ENCODE assay signal across 11 cellular contexts in the genomic region with DNA sequence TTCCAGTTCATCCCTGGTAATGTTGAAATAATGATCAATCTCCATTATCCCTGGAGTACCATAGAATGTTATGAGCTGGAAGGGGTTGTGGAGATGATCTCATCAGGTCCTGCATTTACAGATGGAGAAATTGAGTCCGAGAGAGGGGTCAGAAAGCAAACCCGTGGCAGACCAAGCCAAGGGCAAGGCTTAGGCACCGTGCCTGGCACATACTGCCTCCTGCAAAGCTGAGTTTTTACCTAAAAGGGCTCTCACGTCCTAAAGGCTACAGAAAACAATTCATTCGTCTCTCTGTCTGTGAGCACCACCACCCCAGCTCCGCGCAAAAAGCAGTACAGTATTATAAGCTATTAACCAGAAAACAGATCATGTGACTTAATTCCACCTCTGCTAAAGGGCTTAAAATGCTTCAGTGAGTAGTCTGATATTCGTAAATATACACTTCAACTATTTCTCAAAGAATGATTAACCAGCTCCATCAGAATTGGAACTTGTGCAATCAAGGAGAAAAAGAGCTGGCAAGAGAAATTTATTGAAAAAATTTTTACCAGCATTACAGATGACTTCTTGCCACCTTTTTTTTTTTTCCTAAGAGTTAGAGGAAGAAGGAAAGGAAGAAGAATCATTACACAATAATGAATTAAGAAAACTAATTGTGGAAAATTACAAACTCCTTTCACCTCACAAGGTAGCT. TPM values are rescaled to one million over a fixed set of nuclear protein-coding genes. Genes with fewer than 3 reads are reported as not detected.
A peak's percentile ranks its signal among the peaks of the same experiment; 100 is the strongest.
DNase-seq lines count a peak whose midpoint lies in the region; ATAC-seq and TF ChIP-seq lines count a peak whose summit lies in the region.
"Had no signal": no experiment of that assay in that cellular context is flagged by ENCODE, and none has a peak within 500 bp of the region (broad histone marks: within the 10 kb centered on the region; RNA-seq: fewer than 3 reads in every experiment).

No MANE protein-coding gene starts in this region.

- H3K9me3 Mint-ChIP-seq in endodermal cell (no peaks in the 10 kb centered on the region), mesothelial cell of epicardium (no peaks in the 10 kb centered on the region)
- no peaks in the 10 kb centered on the region for H3K9me3 Mint-ChIP-seq in activated CD4-positive, alpha-beta memory T cell treated with anti-CD3 and anti-CD28 coated beads for 36 hours
- H3K9me3 Mint-ChIP-seq: activated T-cell treated with anti-CD3 and anti-CD28 coated beads, Interleukin-2, amount 50 U/mL, for 4 hours had no signal

- H3K4me1 Mint-ChIP-seq in endodermal cell (peaks cover 16% of the 10 kb centered on the region), mesothelial cell of epicardium (peaks cover 48% of the 10 kb centered on the region)
- peaks cover 40% of the 10 kb centered on the region for H3K4me1 Mint-ChIP-seq in activated CD4-positive, alpha-beta memory T cell treated with anti-CD3 and anti-CD28 coated beads for 36 hours (ENCODE audit: low read depth)

- H3K27me3 Mint-ChIP-seq in endodermal cell (ENCODE audit: insufficient read depth) = peaks cover 2% of the 10 kb centered on the region
- peaks cover 3% of the 10 kb centered on the region for H3K27me3 Mint-ChIP-seq in mesothelial cell of epicardium (ENCODE audit: low read depth)
- H3K27me3 Mint-ChIP-seq in activated CD4-positive, alpha-beta memory T cell treated with anti-CD3 and anti-CD28 coated beads for 36 hours = no peaks in the 10 kb centered on the region

- H3K4me3 Mint-ChIP-seq in endodermal cell (no peak overlapping the region), mesothelial cell of epicardium (no peak overlapping the region)
- H3K4me3 Mint-ChIP-seq in activated CD4-positive, alpha-beta memory T cell treated with anti-CD3 and anti-CD28 coated beads for 36 hours = no peak overlapping the region
- H3K4me3 Mint-ChIP-seq: activated T-cell treated with anti-CD3 and anti-CD28 coated beads, Interleukin-2, amount 50 U/mL, for 4 hours had no signal

- no peak for TF ChIP-seq CTCF in right atrium auricular region (IDR thresholded peaks at IDR 0.05)
- TF ChIP-seq CTCF in heart right ventricle (IDR thresholded peaks at IDR 0.05) = no peak
- TF ChIP-seq CTCF in endodermal cell (conservative IDR thresholded peaks at IDR 0.05) = no peak
- no peak for TF ChIP-seq CTCF in mesothelial cell of epicardium (IDR thresholded peaks at IDR 0.05; ENCODE audit: unreplicated experiment)
- TF ChIP-seq CTCF in SK-N-SH (IDR thresholded peaks at IDR 0.05) = no peak

- CTCF ChIA-PET in SK-N-SH (lab: Yijun Ruan, JAX) = interaction anchor here (0.9 to 1.0 kb wide), 2 partner anchors 11 to 21 kb away, joined by 3 to 4 read pairs; no protein-coding TSS in a partner anchor
- CTCF ChIA-PET in activated CD4-positive, alpha-beta memory T cell treated with anti-CD3 and anti-CD28 coated beads for 36 hours (lab: Charles Lee) = interaction anchor here (0.6 to 1.7 kb wide), 4 partner anchors 18 to 91 kb away, joined by 3 to 9 read pairs (median 4); a partner anchor contains a TSS

- no peaks in the 10 kb centered on the region for H3K9me2 ChIP-seq in SK-N-SH

- H3K4me1 ChIP-seq in right atrium auricular region = peaks cover 0 to 44% of the 10 kb centered on the region in 2 donors
- H3K4me1 ChIP-seq in heart right ventricle = peaks cover 8 to 41% (median 36%) of the 10 kb centered on the region in 9 donors
- H3K4me1 ChIP-seq in endodermal cell (ENCODE audit: control insufficient read depth, insufficient read depth, low read length) = peaks cover 4% of the 10 kb centered on the region
- H3K4me1 ChIP-seq in SK-N-SH (ENCODE audit: control insufficient read depth in 1 of 2, insufficient read depth in 2 of 2, low read depth in 1 of 2, low read length in 1 of 2) = peaks cover 13 to 15% of the 10 kb centered on the region in 2 experiments

- no peak overlapping the region for H3K27ac Mint-ChIP-seq in endodermal cell
- H3K27ac Mint-ChIP-seq in mesothelial cell of epicardium = peak overlapping the region; percentile 98
- H3K27ac Mint-ChIP-seq in activated CD4-positive, alpha-beta memory T cell treated with anti-CD3 and anti-CD28 coated beads for 36 hours = no peak overlapping the region

- ATAC-seq in heart right ventricle (no peak), GM19452 (IDR thresholded peaks at IDR 0.05; ENCODE audit: unreplicated experiment) (no peak)
- ATAC-seq: activated T-cell treated with anti-CD3 and anti-CD28 coated beads, Interleukin-2, amount 50 U/mL, for 4 hours had no signal

- DNase-seq in right atrium auricular region (ENCODE audit: low spot score) (peak; percentile 44), heart right ventricle (no peak), endodermal cell (peak; percentile 38), mesothelial cell of epicardium (ENCODE audit: low spot score in 2 of 2, unreplicated experiment in 2 of 2) (no peak), SK-N-SH (no peak), SW 1271 (lab: John Stamatoyannopoulos, UW) (no peak)
- DNase-seq in activated CD4-positive, alpha-beta memory T cell treated with anti-CD3 and anti-CD28 coated beads for 36 hours = no peak
- DNase-seq: activated T-cell treated with anti-CD3 and anti-CD28 coated beads, Interleukin-2, amount 50 U/mL, for 4 hours; effector CD8-positive, alpha-beta T cell; SJCRH30 had no signal

- H3K79me2 ChIP-seq in SK-N-SH (ENCODE audit: insufficient read depth) = no peaks in the 10 kb centered on the region

- no peak for TF ChIP-seq RAD21 in SK-N-SH (IDR thresholded peaks at IDR 0.05; ENCODE audit: low read length)

- H3K36me3 Mint-ChIP-seq in endodermal cell (ENCODE audit: low read depth) = no peaks in the 10 kb centered on the region
- no peaks in the 10 kb centered on the region for H3K36me3 Mint-ChIP-seq in mesothelial cell of epicardium
- H3K36me3 Mint-ChIP-seq in activated CD4-positive, alpha-beta memory T cell treated with anti-CD3 and anti-CD28 coated beads for 36 hours = no peaks in the 10 kb centered on the region

- WGBS in heart right ventricle, 2 donors = 79 to 82% methylated on average over 8 of the region's 8 CpGs
- WGBS in endodermal cell (ENCODE audit: insufficient coverage in 1 of 2, insufficient read length in 1 of 2), 2 experiments = 91 to 97% methylated on average over 7 to 8 of the region's 8 CpGs
- WGBS in SK-N-SH (ENCODE audit: low lambda C conversion rate) = 68% methylated on average over 8 of the region's 8 CpGs

- H3K27ac ChIP-seq in right atrium auricular region (no peak overlapping the region), heart right ventricle (no peak overlapping the region), endodermal cell (ENCODE audit: low read depth, low read length) (no peak overlapping the region), SK-N-SH (ENCODE audit: low read depth in 2 of 2, low read length in 1 of 2) (no peak overlapping the region)
- H3K27ac ChIP-seq: SJCRH30 had no signal

- peaks cover 14% of the 10 kb centered on the region for H3F3A ChIP-seq in SK-N-SH (replicated peaks; ENCODE audit: insufficient read depth)

- no peaks in the 10 kb centered on the region for H3K27me3 ChIP-seq in right atrium auricular region
- H3K27me3 ChIP-seq in heart right ventricle = peaks cover 0 to 17% (median 3%) of the 10 kb centered on the region in 7 donors
- H3K27me3 ChIP-seq in endodermal cell (ENCODE audit: control insufficient read depth, insufficient read depth, low read length, poor library complexity, severe bottlenecking) = no peaks in the 10 kb centered on the region
- H3K27me3 ChIP-seq in SK-N-SH (ENCODE audit: insufficient read depth) = no peaks in the 10 kb centered on the region

- no peak overlapping the region for H2AFZ ChIP-seq in SK-N-SH (ENCODE audit: low read depth)

- intact Hi-C loops in heart right ventricle (cut with DNase I) = no loop called here
- intact Hi-C loops in activated CD4-positive, alpha-beta memory T cell treated with anti-CD3 and anti-CD28 coated beads for 36 hours (cut with micrococcal nuclease) = loop anchor here (1.0 kb wide), 1 partner anchor 18 kb away; no protein-coding TSS in a partner anchor

- no peaks in the 10 kb centered on the region for H4K20me1 ChIP-seq in SK-N-SH (ENCODE audit: insufficient read depth)

- H3K4me3 ChIP-seq in right atrium auricular region (no peak overlapping the region), heart right ventricle (no peak overlapping the region), endodermal cell (ENCODE audit: low read length) (no peak overlapping the region), SK-N-SH (ENCODE audit: low read depth in 2 of 2, low read length in 1 of 2) (no peak overlapping the region)
- H3K4me3 ChIP-seq: SJCRH30 had no signal

- no peak overlapping the region for H3K4me2 ChIP-seq in SK-N-SH

- H3K9ac ChIP-seq in endodermal cell (ENCODE audit: extremely low read depth, low read length, poor library complexity, severe bottlenecking) = no peak overlapping the region
- no peak overlapping the region for H3K9ac ChIP-seq in SK-N-SH

- POLR2A ChIA-PET in SK-N-SH (lab: Yijun Ruan, JAX) = no interaction called here
- POLR2A ChIA-PET in activated CD4-positive, alpha-beta memory T cell treated with anti-CD3 and anti-CD28 coated beads for 36 hours (lab: Charles Lee) = no interaction called here

- no peaks in the 10 kb centered on the region for H3K9me3 ChIP-seq in right atrium auricular region
- H3K9me3 ChIP-seq in heart right ventricle = no peaks in the 10 kb centered on the region
- H3K9me3 ChIP-seq in endodermal cell (ENCODE audit: control insufficient read depth, low read length) = no peaks in the 10 kb centered on the region
- no peaks in the 10 kb centered on the region for H3K9me3 ChIP-seq in SK-N-SH
- H3K9me3 ChIP-seq: SJCRH30 had no signal

- no peak for TF ChIP-seq EP300 in SK-N-SH (IDR thresholded peaks at IDR 0.05; ENCODE audit: borderline replicate concordance in 1 of 2, low read depth in 1 of 2, low read length in 1 of 2)

- H3K36me3 ChIP-seq in right atrium auricular region (no peaks in the 10 kb centered on the region), heart right ventricle (no peaks in the 10 kb centered on the region), endodermal cell (ENCODE audit: control insufficient read depth, insufficient read depth, low read length) (no peaks in the 10 kb centered on the region), SK-N-SH (replicated peaks in 1 of 2; ENCODE audit: control insufficient read depth in 1 of 2, insufficient read depth in 2 of 2, low read length in 1 of 2) (no peaks in the 10 kb centered on the region)
- H3K36me3 ChIP-seq: SJCRH30 had no signal

RNA-seq across cellular contexts. Expression of a gene that starts 3.4 kb away (rescaled TPM):
- 1 to 10 TPM; 4.4 to 5.9 TPM for total RNA-seq in right atrium auricular region
- total RNA-seq in heart right ventricle = 1 to 10 TPM; 1.7 to 7.1 (median 3.7) TPM
- polyA plus RNA-seq in heart right ventricle = 1 to 10 TPM; 1.3 to 3.1 TPM
- total RNA-seq in endodermal cell = 10 to 100 TPM; 29.0 to 36.7 TPM
- 5.8 TPM for polyA plus RNA-seq in endodermal cell (2013, experiment 1 of 2)
- polyA plus RNA-seq in endodermal cell (2013, experiment 2 of 2) = 7.0 TPM
- 52.2 to 59.5 TPM (median 53.0 TPM) in 3 replicates for total RNA-seq in mesothelial cell of epicardium
- 0.49 and 0.57 TPM in 2 replicates for polyA plus RNA-seq in SK-N-SH (2012; rRNA removed)
- 0.56 and 0.60 TPM in 2 replicates for polyA plus RNA-seq in SK-N-SH (2012; cell fraction: cytosol; rRNA removed)
- 0.45 and 0.76 TPM in 2 replicates for polyA plus RNA-seq in SK-N-SH (2012; cell fraction: nucleus; rRNA removed)
- 1 to 10 TPM; 6.3 to 8.2 TPM for total RNA-seq in activated CD4-positive, alpha-beta memory T cell treated with anti-CD3 and anti-CD28 coated beads for 36 hours

RNA-seq across cellular contexts. Expression of a gene that starts 36.6 kb away (rescaled TPM):
- 1 to 10 TPM; 2.9 to 4.7 TPM for total RNA-seq in right atrium auricular region
- total RNA-seq in heart right ventricle = 10 to 100 TPM in 1 of 10 donors, 1 to 10 TPM in 9; 1.6 to 21.8 (median 2.7) TPM
- 10 to 100 TPM in 1 of 2 donors, 1 to 10 TPM in 1; 6.3 to 50.2 TPM for polyA plus RNA-seq in heart right ventricle
- total RNA-seq in endodermal cell = 1 to 10 TPM in 1 of 2 donors, under 1 TPM in 1; 0.46 to 1.4 TPM
- polyA plus RNA-seq in endodermal cell (2013, experiment 1 of 2) = 0.96 TPM
- 0.25 TPM for polyA plus RNA-seq in endodermal cell (2013, experiment 2 of 2)
- total RNA-seq in mesothelial cell of epicardium = 18.8 to 20.0 TPM (median 19.2 TPM) in 3 replicates
- 1.0 and 1.2 TPM in 2 replicates for polyA plus RNA-seq in SK-N-SH (2012; rRNA removed)
- polyA plus RNA-seq in SK-N-SH (2012; cell fraction: cytosol; rRNA removed) = 0.18 and 0.33 TPM in 2 replicates
- polyA plus RNA-seq in SK-N-SH (2012; cell fraction: nucleus; rRNA removed) = 7.0 and 8.8 TPM in 2 replicates
- not detected for total RNA-seq in activated CD4-positive, alpha-beta memory T cell treated with anti-CD3 and anti-CD28 coated beads for 36 hours

Comparison
In these comparisons a context has a peak if more than half of its experiments do, and no peak if none do; other contexts are left out.
1. DNase-seq: peak in right atrium auricular region (single experiment) and endodermal cell (single experiment); none in heart right ventricle (0 of 2), mesothelial cell of epicardium (0 of 2), SK-N-SH (single experiment), activated CD4-positive, alpha-beta memory T cell treated with anti-CD3 and anti-CD28 coated beads for 36 hours (single experiment) and SW 1271 (0 of 2).